ENCODE assay signal across 11 cellular contexts in the genomic region with DNA sequence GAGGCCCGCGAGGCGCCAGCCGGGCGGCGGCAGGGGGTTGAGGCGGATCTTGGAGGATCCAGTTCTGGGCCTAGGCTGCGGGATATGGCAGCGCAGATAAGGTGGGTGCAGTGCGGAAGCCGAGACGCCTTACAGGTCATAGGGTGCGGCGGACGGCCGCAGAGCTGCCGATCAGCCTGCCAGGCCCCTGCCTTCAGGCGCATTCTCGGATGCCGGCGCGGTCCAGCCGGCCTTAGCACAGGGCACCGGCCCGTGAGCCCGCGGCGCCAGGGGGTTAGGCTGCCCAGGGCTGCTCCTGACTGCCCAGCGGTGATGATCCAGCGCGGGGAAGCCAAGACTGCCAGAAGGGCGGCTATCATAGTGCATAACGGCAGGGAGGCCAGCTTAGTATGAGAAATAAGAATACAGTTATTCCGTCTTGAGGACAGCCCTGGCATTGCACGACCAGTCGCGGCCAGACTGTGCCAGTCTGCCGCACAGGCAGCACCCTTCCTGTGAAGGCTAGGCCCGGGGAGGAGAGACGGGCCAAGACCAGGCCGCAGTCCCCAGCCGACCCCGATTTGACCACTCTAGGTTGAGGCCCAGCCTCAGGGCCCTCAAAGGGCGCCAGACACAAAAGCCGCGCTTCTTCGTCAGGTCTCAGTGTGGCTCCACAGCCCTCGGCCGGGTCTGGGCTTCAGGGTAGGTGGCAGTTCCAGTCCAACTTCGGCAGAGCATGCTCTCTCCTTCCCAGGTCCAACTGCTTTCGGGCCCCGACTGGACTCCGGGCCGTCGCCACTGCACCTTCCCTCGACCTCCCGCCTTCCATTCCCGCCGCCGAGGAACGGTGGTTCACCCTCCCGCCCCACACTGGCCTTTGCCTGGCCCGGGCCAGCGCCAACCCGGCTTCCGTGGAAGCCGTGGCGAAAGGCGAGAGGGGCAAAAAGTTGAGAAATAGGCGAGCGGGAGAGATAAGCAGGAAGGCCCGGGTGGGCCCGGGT. TPM values are rescaled to one million over a fixed set of nuclear protein-coding genes. Genes with fewer than 3 reads are reported as not detected.
A peak's percentile ranks its signal among the peaks of the same experiment; 100 is the strongest.
DNase-seq lines count a peak whose midpoint lies in the region; ATAC-seq and TF ChIP-seq lines count a peak whose summit lies in the region.
"Had no signal": no experiment of that assay in that cellular context is flagged by ENCODE, and none has a peak within 500 bp of the region (broad histone marks: within the 10 kb centered on the region; RNA-seq: fewer than 3 reads in every experiment).

No MANE protein-coding gene starts in this region.

- H3K4me1 Mint-ChIP-seq in activated CD8-positive, alpha-beta T cell treated with anti-CD3 and anti-CD28 coated beads, Interleukin-2, amount 10 ng/mL, durations not matched to agents 7 days and 5 days (ENCODE audit: low read depth), result peaks cover 9% of the 10 kb centered on the region

- peaks cover 28% of the 10 kb centered on the region for H3K4me1 ChIP-seq in left ventricle myocardium inferior
- H3K4me1 ChIP-seq in osteoblast (ENCODE audit: insufficient read depth, low read length), result no peaks in the 10 kb centered on the region

- H3K27me3 ChIP-seq in left ventricle myocardium inferior (ENCODE audit: low read depth), result peaks cover 94% of the 10 kb centered on the region
- H3K27me3 ChIP-seq in osteoblast (ENCODE audit: insufficient read depth, low read length), result peaks cover 73% of the 10 kb centered on the region

- no peak overlapping the region for H2AFZ ChIP-seq in osteoblast (ENCODE audit: low read length)

- no peaks in the 10 kb centered on the region for H3K79me2 ChIP-seq in osteoblast (ENCODE audit: insufficient read depth, low read length)

- H3K27me3 Mint-ChIP-seq in activated CD8-positive, alpha-beta T cell treated with anti-CD3 and anti-CD28 coated beads, Interleukin-2, amount 10 ng/mL, durations not matched to agents 7 days and 5 days (ENCODE audit: low read depth), result peaks cover 79% of the 10 kb centered on the region

- ATAC-seq in activated CD8-positive, alpha-beta T cell treated with anti-CD3 and anti-CD28 coated beads, Interleukin-2, amount 10 ng/mL, durations not matched to agents 7 days and 5 days, result peak; percentile 14
- ATAC-seq in HG03565 (IDR thresholded peaks at IDR 0.05; ENCODE audit: unreplicated experiment), result no peak
- ATAC-seq: gastrocnemius medialis had no signal

- no peaks in the 10 kb centered on the region for H3K9me3 Mint-ChIP-seq in activated CD8-positive, alpha-beta T cell treated with anti-CD3 and anti-CD28 coated beads, Interleukin-2, amount 10 ng/mL, durations not matched to agents 7 days and 5 days (ENCODE audit: insufficient read depth)

- H3K4me3 ChIP-seq in left ventricle myocardium inferior, result peak overlapping the region; percentile 58
- no peak overlapping the region for H3K4me3 ChIP-seq in osteoblast (ENCODE audit: insufficient read depth, low read length)

- intact Hi-C loops in left ventricle myocardium inferior (cut with micrococcal nuclease), result no loop called here

- H3K4me2 ChIP-seq in osteoblast (ENCODE audit: insufficient read depth, low read length), result no peak overlapping the region

- no peak for TF ChIP-seq CTCF in GM20000 (IDR thresholded peaks at IDR 0.05; ENCODE audit: extremely low read depth, missing control alignments)
- TF ChIP-seq CTCF in left ventricle myocardium inferior (IDR thresholded peaks at IDR 0.05; ENCODE audit: borderline replicate concordance), result no peak
- TF ChIP-seq CTCF in osteoblast (IDR thresholded peaks at IDR 0.05; ENCODE audit: extremely low read depth, low read depth, low read length), result no peak

- H3K4me3 Mint-ChIP-seq in activated CD8-positive, alpha-beta T cell treated with anti-CD3 and anti-CD28 coated beads, Interleukin-2, amount 10 ng/mL, durations not matched to agents 7 days and 5 days, result no peak overlapping the region

- H3K27ac ChIP-seq in left ventricle myocardium inferior (replicated peaks), result no peak overlapping the region
- no peak overlapping the region for H3K27ac ChIP-seq in osteoblast (ENCODE audit: low read depth, low read length)
- H3K27ac ChIP-seq: ascending aorta, gastrocnemius medialis, VCaP had no signal

- POLR2A ChIA-PET in activated CD8-positive, alpha-beta T cell treated with anti-CD3 and anti-CD28 coated beads, Interleukin-2, amount 10 ng/mL, durations not matched to agents 7 days and 5 days (lab: Charles Lee), result no interaction called here

- peaks cover 4% of the 10 kb centered on the region for H4K20me1 ChIP-seq in osteoblast (ENCODE audit: insufficient read depth, low read length)

- no peaks in the 10 kb centered on the region for H3K36me3 Mint-ChIP-seq in activated CD8-positive, alpha-beta T cell treated with anti-CD3 and anti-CD28 coated beads, Interleukin-2, amount 10 ng/mL, durations not matched to agents 7 days and 5 days (ENCODE audit: low read depth)

- H3K9me3 ChIP-seq in left ventricle myocardium inferior (replicated peaks) (no peaks in the 10 kb centered on the region), osteoblast (ENCODE audit: low read depth, low read length) (no peaks in the 10 kb centered on the region)
- H3K9me3 ChIP-seq: ascending aorta, gastrocnemius medialis had no signal

- DNase-seq in GM20000 (ENCODE audit: low spot score) (peak; percentile 65), left ventricle myocardium inferior (no peak), osteoblast (ENCODE audit: insufficient read length, low spot score, missing footprints) (peak; percentile 86), NOMO-1 treated with DMSO at 0.1 percent for 48 hours (lab: John Stamatoyannopoulos, UW; ENCODE audit: unreplicated experiment) (no peak), NCI-H774 (lab: John Stamatoyannopoulos, UW) (no peak), NOMO-1 treated with dmso at 0.1 percent for 144 hours (lab: John Stamatoyannopoulos, UW; ENCODE audit: unreplicated experiment) (no peak)
- no peak for DNase-seq in activated CD8-positive, alpha-beta T cell treated with anti-CD3 and anti-CD28 coated beads, Interleukin-2, amount 10 ng/mL, durations not matched to agents 7 days and 5 days
- DNase-seq: gastrocnemius medialis had no signal

- CTCF ChIA-PET in activated CD8-positive, alpha-beta T cell treated with anti-CD3 and anti-CD28 coated beads, Interleukin-2, amount 10 ng/mL, durations not matched to agents 7 days and 5 days (lab: Charles Lee), result interaction anchor here (1.2 kb wide), 1 partner anchor 9 kb away, joined by 3 read pairs; no protein-coding TSS in a partner anchor

- no peaks in the 10 kb centered on the region for H3K36me3 ChIP-seq in left ventricle myocardium inferior
- no peaks in the 10 kb centered on the region for H3K36me3 ChIP-seq in osteoblast (ENCODE audit: insufficient read depth, low read length)
- H3K36me3 ChIP-seq: ascending aorta, gastrocnemius medialis had no signal

- H3K27ac Mint-ChIP-seq in activated CD8-positive, alpha-beta T cell treated with anti-CD3 and anti-CD28 coated beads, Interleukin-2, amount 10 ng/mL, durations not matched to agents 7 days and 5 days, result no peak overlapping the region

RNA-seq across cellular contexts. Expression of a gene that starts 0.9 kb away (rescaled TPM):
- total RNA-seq in activated CD8-positive, alpha-beta T cell treated with anti-CD3 and anti-CD28 coated beads, Interleukin-2, amount 10 ng/mL, durations not matched to agents 7 days and 5 days, result not detected
- not detected for total RNA-seq in left ventricle myocardium inferior
- total RNA-seq in osteoblast, result not detected in 2 replicates
- total RNA-seq: ascending aorta, gastrocnemius medialis had no signal

RNA-seq across cellular contexts. Expression of a gene that starts 35.2 kb away (rescaled TPM):
- 10 to 100 TPM; 33.2 to 35.9 TPM for total RNA-seq in activated CD8-positive, alpha-beta T cell treated with anti-CD3 and anti-CD28 coated beads, Interleukin-2, amount 10 ng/mL, durations not matched to agents 7 days and 5 days
- total RNA-seq in left ventricle myocardium inferior (18.1 TPM), osteoblast (51.0 and 51.4 TPM in 2 replicates)

RNA-seq across cellular contexts. Expression of a gene that starts 42.7 kb away (rescaled TPM):
- not detected for total RNA-seq in activated CD8-positive, alpha-beta T cell treated with anti-CD3 and anti-CD28 coated beads, Interleukin-2, amount 10 ng/mL, durations not matched to agents 7 days and 5 days
- total RNA-seq in left ventricle myocardium inferior (not detected), osteoblast (1.1 and 1.8 TPM in 2 replicates)
- total RNA-seq: ascending aorta had no signal

Comparison
In these comparisons a context has a peak if more than half of its experiments do, and no peak if none do; other contexts are left out.
1. DNase-seq: peak in GM20000 (single experiment) and osteoblast (single experiment); none in activated CD8-positive, alpha-beta T cell treated with anti-CD3 and anti-CD28 coated beads, Interleukin-2, amount 10 ng/mL, durations not matched to agents 7 days and 5 days (single experiment), left ventricle myocardium inferior (single experiment), NOMO-1 treated with DMSO at 0.1 percent for 48 hours (single experiment), NCI-H774 (single experiment) and NOMO-1 treated with dmso at 0.1 percent for 144 hours (single experiment).